In the genomic region with DNA sequence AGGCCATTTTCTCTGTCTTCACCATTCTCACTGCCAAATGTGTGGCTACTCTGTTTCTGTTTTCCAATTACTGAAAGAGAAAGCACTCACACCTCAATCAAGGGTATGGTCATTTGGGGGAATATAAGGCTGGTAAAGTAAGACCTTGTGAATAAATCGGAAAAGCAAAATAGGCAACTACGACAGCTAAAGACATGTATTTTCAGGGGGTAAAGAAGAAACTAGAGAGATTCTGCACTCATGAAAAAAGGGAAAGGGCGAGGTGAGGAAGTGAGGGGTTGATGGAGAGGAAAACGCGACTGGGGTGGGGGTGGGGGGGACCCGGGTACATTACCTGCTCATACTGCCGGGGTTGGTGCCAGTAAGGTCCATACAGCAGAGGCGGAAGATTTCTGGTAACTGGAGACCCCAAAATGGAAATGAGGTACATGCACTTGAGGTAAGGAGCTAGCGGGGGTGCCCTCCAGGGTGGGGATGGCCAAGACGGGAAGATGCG, we compare ENCODE assay signal across 8 cellular contexts. TPM values are rescaled to one million over a fixed set of nuclear protein-coding genes. Genes with fewer than 3 reads are reported as not detected.
DNase-seq lines count a peak whose midpoint lies in the region; ATAC-seq, FAIRE-seq and TF ChIP-seq lines count a peak whose summit lies in the region.

No MANE protein-coding gene starts in this region.

- peak overlapping the region; percentile 63 for H3K27ac Mint-ChIP-seq in stimulated activated naive CD8-positive, alpha-beta T cell treated with anti-CD3 and anti-CD28 coated beads, Interleukin-15, Interleukin-2, amounts not matched to agents 100 ng/mL and 50 ng/mL, for 24 hours
- H3K27ac Mint-ChIP-seq in activated naive CD8-positive, alpha-beta T cell treated with anti-CD3 and anti-CD28 coated beads for 36 hours: peak overlapping the region; percentile 75

- no peak for ATAC-seq in stimulated activated naive CD8-positive, alpha-beta T cell treated with anti-CD3 and anti-CD28 coated beads, Interleukin-15, Interleukin-2, amounts not matched to agents 100 U/mL and 50 U/mL, for 24 hours
- ATAC-seq in HG02678 (IDR thresholded peaks at IDR 0.05; ENCODE audit: unreplicated experiment): no peak

- H3K4me1 Mint-ChIP-seq in stimulated activated naive CD8-positive, alpha-beta T cell treated with anti-CD3 and anti-CD28 coated beads, Interleukin-15, Interleukin-2, amounts not matched to agents 100 ng/mL and 50 ng/mL, for 24 hours (ENCODE audit: low read depth): peaks cover 55% of the 10 kb centered on the region
- H3K4me1 Mint-ChIP-seq in activated naive CD8-positive, alpha-beta T cell treated with anti-CD3 and anti-CD28 coated beads for 36 hours: peaks cover 47% of the 10 kb centered on the region

- H3K36me3 ChIP-seq in kidney (ENCODE audit: control insufficient read depth in 1 of 2, insufficient read depth in 2 of 2, low read length in 2 of 2) (peaks cover 0 to 2% of the 10 kb centered on the region in 2 donors), testis (ENCODE audit: low read depth, missing control alignments) (no peaks in the 10 kb centered on the region)

- intact Hi-C loops in kidney (cut with DNase I): no loop called here
- intact Hi-C loops in testis (cut with DNase I; ENCODE audit: low total_unique reads): no loop called here

- H3K4me3 Mint-ChIP-seq in stimulated activated naive CD8-positive, alpha-beta T cell treated with anti-CD3 and anti-CD28 coated beads, Interleukin-15, Interleukin-2, amounts not matched to agents 100 ng/mL and 50 ng/mL, for 24 hours: peak overlapping the region; percentile 96
- H3K4me3 Mint-ChIP-seq in activated naive CD8-positive, alpha-beta T cell treated with anti-CD3 and anti-CD28 coated beads for 36 hours: peak overlapping the region; percentile 95

- H3K27me3 ChIP-seq in testis: no peaks in the 10 kb centered on the region

- peaks cover 0 to 6% of the 10 kb centered on the region in 2 donors for H3K4me1 ChIP-seq in kidney (ENCODE audit: control insufficient read depth in 1 of 2, insufficient read depth in 1 of 2, low read depth in 1 of 2, low read length in 2 of 2)
- H3K4me1 ChIP-seq in testis: peaks cover 20% of the 10 kb centered on the region

- TF ChIP-seq CTCF in kidney (IDR thresholded peaks at IDR 0.05; ENCODE audit: borderline replicate concordance, extremely low read depth, insufficient read depth) (no peak), testis (IDR thresholded peaks at IDR 0.05) (no peak)

- H3K9ac ChIP-seq in kidney (ENCODE audit: low read length in 2 of 2): peak overlapping the region; percentile 51 to 97

- H3K9me3 ChIP-seq in kidney (ENCODE audit: control insufficient read depth in 1 of 2, low read length in 2 of 2): no peaks in the 10 kb centered on the region
- no peaks in the 10 kb centered on the region for H3K9me3 ChIP-seq in testis

- peaks cover 26% of the 10 kb centered on the region for H3K36me3 Mint-ChIP-seq in stimulated activated naive CD8-positive, alpha-beta T cell treated with anti-CD3 and anti-CD28 coated beads, Interleukin-15, Interleukin-2, amounts not matched to agents 100 ng/mL and 50 ng/mL, for 24 hours (ENCODE audit: low read depth)
- peaks cover 32% of the 10 kb centered on the region for H3K36me3 Mint-ChIP-seq in activated naive CD8-positive, alpha-beta T cell treated with anti-CD3 and anti-CD28 coated beads for 36 hours

- H3K4me3 ChIP-seq in kidney (ENCODE audit: low read length in 2 of 2) (peak overlapping the region; percentile 86 to 90), testis (peak overlapping the region; percentile 90 to 93)

- 0 to 2% methylated on average over 11 of the region's 11 CpGs for WGBS in testis, 2 donors

- H3K27me3 Mint-ChIP-seq in stimulated activated naive CD8-positive, alpha-beta T cell treated with anti-CD3 and anti-CD28 coated beads, Interleukin-15, Interleukin-2, amounts not matched to agents 100 ng/mL and 50 ng/mL, for 24 hours: no peaks in the 10 kb centered on the region
- no peaks in the 10 kb centered on the region for H3K27me3 Mint-ChIP-seq in activated naive CD8-positive, alpha-beta T cell treated with anti-CD3 and anti-CD28 coated beads for 36 hours

- no peak for FAIRE-seq in kidney (lab: Jason Lieb, UNC)

- no peaks in the 10 kb centered on the region for H3K9me3 Mint-ChIP-seq in stimulated activated naive CD8-positive, alpha-beta T cell treated with anti-CD3 and anti-CD28 coated beads, Interleukin-15, Interleukin-2, amounts not matched to agents 100 ng/mL and 50 ng/mL, for 24 hours
- H3K9me3 Mint-ChIP-seq in activated naive CD8-positive, alpha-beta T cell treated with anti-CD3 and anti-CD28 coated beads for 36 hours: no peaks in the 10 kb centered on the region

- no peak for TF ChIP-seq POLR2A in testis (IDR thresholded peaks at IDR 0.05)

- H3K27ac ChIP-seq in kidney (ENCODE audit: low read depth in 2 of 2, low read length in 2 of 2) (peak overlapping the region; percentile 48 to 91), testis (peak overlapping the region; percentile 57 to 93)

- no peak for DNase-seq in stimulated activated naive CD8-positive, alpha-beta T cell treated with anti-CD3 and anti-CD28 coated beads, Interleukin-15, Interleukin-2, amounts not matched to agents 100 U/mL and 50 U/mL, for 24 hours
- DNase-seq in activated naive CD8-positive, alpha-beta T cell treated with anti-CD3 and anti-CD28 coated beads for 36 hours: no peak
- DNase-seq in kidney (no peak), testis (no peak), NCI-H2227 (lab: John Stamatoyannopoulos, UW; ENCODE audit: unreplicated experiment) (no peak)
- DNase-seq in NK-92 treated with Interleukin-12 subunit alpha and Interleukin-12 subunit beta, amount 100 ng/mL, for 24 hours (lab: John Stamatoyannopoulos, UW): no peak

RNA-seq across cellular contexts. Expression of gene CHD8, which starts 19.3 kb away (rescaled TPM):
- 10 to 100 TPM; 78.5 to 86.2 TPM for total RNA-seq in activated naive CD8-positive, alpha-beta T cell treated with anti-CD3 and anti-CD28 coated beads for 36 hours
- 77.4 TPM for total RNA-seq in kidney
- 35.8 TPM for polyA plus RNA-seq in kidney (ENCODE audit: insufficient read depth, low read depth, low replicate concordance)
- total RNA-seq in testis: 10 to 100 TPM; 82.8 to 87.4 TPM
- polyA plus RNA-seq in testis (ENCODE audit: insufficient read depth, low read depth, low replicate concordance): 67.3 TPM

RNA-seq across cellular contexts. Expression of gene RAB2B, which starts 40.1 kb away (rescaled TPM):
- total RNA-seq in activated naive CD8-positive, alpha-beta T cell treated with anti-CD3 and anti-CD28 coated beads for 36 hours: 10 to 100 TPM; 17.3 to 21.0 TPM
- total RNA-seq in kidney: 22.7 TPM
- 12.2 TPM for polyA plus RNA-seq in kidney (ENCODE audit: insufficient read depth, low read depth, low replicate concordance)
- total RNA-seq in testis: 10 to 100 TPM; 32.9 to 40.1 TPM
- 36.4 TPM for polyA plus RNA-seq in testis (ENCODE audit: insufficient read depth, low read depth, low replicate concordance)

RNA-seq across cellular contexts. Expression of gene TOX4, which starts 40.4 kb away (rescaled TPM):
- total RNA-seq in activated naive CD8-positive, alpha-beta T cell treated with anti-CD3 and anti-CD28 coated beads for 36 hours: 10 to 100 TPM; 76.5 to 78.0 TPM
- total RNA-seq in kidney (75.9 TPM), testis (10 to 100 TPM; 64.4 to 72.6 TPM)
- polyA plus RNA-seq in kidney (ENCODE audit: insufficient read depth, low read depth, low replicate concordance) (31.0 TPM), testis (ENCODE audit: insufficient read depth, low read depth, low replicate concordance) (120 TPM)

RNA-seq across cellular contexts. Expression of gene SUPT16H, which starts 52.8 kb away (rescaled TPM):
- 100 to 1,000 TPM; 218 to 221 TPM for total RNA-seq in activated naive CD8-positive, alpha-beta T cell treated with anti-CD3 and anti-CD28 coated beads for 36 hours
- total RNA-seq in kidney (58.8 TPM), testis (100 to 1,000 TPM; 104 to 112 TPM)
- polyA plus RNA-seq in kidney (ENCODE audit: insufficient read depth, low read depth, low replicate concordance) (38.1 TPM), testis (ENCODE audit: insufficient read depth, low read depth, low replicate concordance) (99.5 TPM)
